11 cellular contexts compared by ENCODE assay signal in the genomic region with DNA sequence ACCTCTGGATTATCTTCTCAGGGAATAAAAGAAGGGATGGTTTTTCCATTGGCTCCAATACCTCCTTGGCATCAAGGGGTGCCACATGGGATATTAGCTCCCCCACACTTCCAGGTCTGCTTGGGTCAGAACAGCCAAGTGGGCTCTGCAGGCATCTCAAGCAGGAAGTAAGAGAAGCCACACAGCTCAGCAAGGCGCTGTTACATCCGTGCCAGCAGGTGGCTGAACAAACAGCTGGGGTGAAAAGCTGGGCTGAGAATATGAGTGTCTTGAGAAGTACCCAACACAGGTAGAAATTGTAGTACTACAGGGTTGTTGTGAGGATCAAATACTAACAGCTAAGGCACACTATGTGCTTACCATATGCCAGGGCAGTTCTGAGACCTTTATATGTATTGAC.
A peak's percentile ranks its signal among the peaks of the same experiment; 100 is the strongest.
DNase-seq lines count a peak whose midpoint lies in the region; ATAC-seq and TF ChIP-seq lines count a peak whose summit lies in the region.
"Had no signal": no experiment of that assay in that cellular context is flagged by ENCODE, and none has a peak within 500 bp of the region (broad histone marks: within the 10 kb centered on the region; RNA-seq: fewer than 3 reads in every experiment).

No MANE protein-coding gene starts in this region.

- H3K36me3 ChIP-seq in OCI-LY7 (ENCODE audit: insufficient read depth, low read length) = no peaks in the 10 kb centered on the region

- no peak overlapping the region for H3K4me3 ChIP-seq in OCI-LY7 (ENCODE audit: low read depth, low read length, poor library complexity, severe bottlenecking)

- H3K79me2 ChIP-seq in OCI-LY7 (ENCODE audit: insufficient read depth, low read depth, low read length) = no peaks in the 10 kb centered on the region

- TF ChIP-seq CTCF in OCI-LY7 (conservative IDR thresholded peaks at IDR 0.05; ENCODE audit: low read length) = 0 out of 2 replicates have a peak, but pooled peaks have one; percentile 20

- DNase-seq in OCI-LY7 (ENCODE audit: low spot score) (peak; percentile 3), iPS DF 19.7 (ENCODE audit: low read depth, low spot score) (peak; percentile 7), NCI-H1105 treated with DMSO at 0.1 percent for 48 hours (lab: John Stamatoyannopoulos, UW) (no peak), NCI-H82 (lab: John Stamatoyannopoulos, UW) (no peak)
- DNase-seq: CD8-positive, alpha-beta memory T cell; MV-4-11; NCI-H146; T1000 had no signal

- intact Hi-C loops in OCI-LY7 (cut with micrococcal nuclease; ENCODE audit: unreplicated experiment) = no loop called here

- H3K4me2 ChIP-seq in OCI-LY7 (ENCODE audit: low read length) = no peak overlapping the region

- POLR2A ChIA-PET in OCI-LY7 (lab: Charles Lee) = no interaction called here

- H3K27ac ChIP-seq in OCI-LY7 (ENCODE audit: low read depth, low read length, poor library complexity, severe bottlenecking) = no peak overlapping the region

- CTCF ChIA-PET in OCI-LY7 (lab: Charles Lee; ENCODE audit: unreplicated experiment) = no interaction called here

- no peaks in the 10 kb centered on the region for H4K20me1 ChIP-seq in OCI-LY7 (ENCODE audit: insufficient read depth, low read length)

- BruUV-seq in OCI-LY7 (replicated peaks; lab: Mats Ljungman, UMichigan) = no TSS peak

- H3K4me1 ChIP-seq in OCI-LY7 (ENCODE audit: insufficient read depth, low read length, poor library complexity, severe bottlenecking) = no peaks in the 10 kb centered on the region

- ATAC-seq in GM18868 (IDR thresholded peaks at IDR 0.05; ENCODE audit: unreplicated experiment) (peak; percentile 58), HG03521 (IDR thresholded peaks at IDR 0.05; ENCODE audit: unreplicated experiment) (peak; percentile 51), HG02571 (IDR thresholded peaks at IDR 0.05; ENCODE audit: unreplicated experiment) (no peak)

- H3K9me2 ChIP-seq in OCI-LY7 (ENCODE audit: insufficient read depth, low read length) = no peaks in the 10 kb centered on the region

- H2AFZ ChIP-seq in OCI-LY7 (ENCODE audit: low read length) = no peak overlapping the region

- no peaks in the 10 kb centered on the region for H3K9me3 ChIP-seq in OCI-LY7 (ENCODE audit: low read length)

Comparison
In these comparisons a context has a peak if more than half of its experiments do, and no peak if none do; other contexts are left out.
1. DNase-seq: peak in OCI-LY7 (single experiment) and iPS DF 19.7 (single experiment); none in NCI-H1105 treated with DMSO at 0.1 percent for 48 hours (single experiment) and NCI-H82 (single experiment).